1 cellular context compared by ENCODE assay signal in genomic region chr20:50701055-50701963, GRCh38.
TF ChIP-seq lines count a peak whose summit lies in the region.

No MANE protein-coding gene starts in this region.

TF ChIP-seq in HepG2, 621 proteins besides CTCF, POLR2A, EP300 and RAD21:
- peak; percentile 49; the same call in 1 of the 2 replicates for TF ChIP-seq PATZ1 (CRISPR knock-in tag; IDR thresholded peaks at IDR 0.05)
- no peak for TF ChIP-seq ZNF775 (CRISPR knock-in tag; IDR thresholded peaks at IDR 0.05; ENCODE audit: borderline replicate concordance)
- TF ChIP-seq PRDM15 (CRISPR knock-in tag; IDR thresholded peaks at IDR 0.05) = no peak
- TF ChIP-seq CENPX (CRISPR knock-in tag; IDR thresholded peaks at IDR 0.05) = no peak
- no peak for TF ChIP-seq ZNF589 (CRISPR knock-in tag; conservative IDR thresholded peaks at IDR 0.05)
- TF ChIP-seq XRCC5 (optimal IDR thresholded peaks at IDR 0.05; ENCODE audit: low read length) = peak; percentile 48
- no peak for TF ChIP-seq GPN1 (CRISPR knock-in tag; IDR thresholded peaks at IDR 0.05; ENCODE audit: borderline replicate concordance)
- TF ChIP-seq ATF1 (CRISPR knock-in tag; IDR thresholded peaks at IDR 0.05) = no peak
- TF ChIP-seq UBTF (CRISPR knock-in tag; IDR thresholded peaks at IDR 0.05) = no peak
- no peak for TF ChIP-seq PAX8 (CRISPR knock-in tag; IDR thresholded peaks at IDR 0.05; ENCODE audit: borderline replicate concordance)
- TF ChIP-seq ZNF263 (CRISPR knock-in tag; IDR thresholded peaks at IDR 0.05) = 0 out of 2 replicates have a peak, but pooled peaks have one; percentile 12
- TF ChIP-seq ZNF326 (CRISPR knock-in tag; IDR thresholded peaks at IDR 0.05; ENCODE audit: borderline replicate concordance) = no peak
- TF ChIP-seq, protein P1, sequence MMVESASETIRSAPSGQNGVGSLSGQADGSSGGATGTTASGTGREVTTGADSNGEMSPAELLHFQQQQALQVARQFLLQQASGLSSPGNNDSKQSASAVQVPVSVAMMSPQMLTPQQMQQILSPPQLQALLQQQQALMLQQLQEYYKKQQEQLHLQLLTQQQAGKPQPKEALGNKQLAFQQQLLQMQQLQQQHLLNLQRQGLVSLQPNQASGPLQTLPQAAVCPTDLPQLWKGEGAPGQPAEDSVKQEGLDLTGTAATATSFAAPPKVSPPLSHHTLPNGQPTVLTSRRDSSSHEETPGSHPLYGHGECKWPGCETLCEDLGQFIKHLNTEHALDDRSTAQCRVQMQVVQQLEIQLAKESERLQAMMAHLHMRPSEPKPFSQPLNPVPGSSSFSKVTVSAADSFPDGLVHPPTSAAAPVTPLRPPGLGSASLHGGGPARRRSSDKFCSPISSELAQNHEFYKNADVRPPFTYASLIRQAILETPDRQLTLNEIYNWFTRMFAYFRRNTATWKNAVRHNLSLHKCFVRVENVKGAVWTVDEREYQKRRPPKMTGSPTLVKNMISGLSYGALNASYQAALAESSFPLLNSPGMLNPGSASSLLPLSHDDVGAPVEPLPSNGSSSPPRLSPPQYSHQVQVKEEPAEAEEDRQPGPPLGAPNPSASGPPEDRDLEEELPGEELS (CRISPR knock-in tag; IDR thresholded peaks at IDR 0.05) = peak; percentile 40; the same call in 1 of the 2 replicates
- no peak for TF ChIP-seq SOX13 (IDR thresholded peaks at IDR 0.05)
- peak in 1 of 2 experiments; percentile 31; a peak in 1 of 4 replicates for TF ChIP-seq SOX13 (CRISPR knock-in tag; conservative IDR thresholded peaks at IDR 0.05 in 1 of 2, IDR thresholded peaks at IDR 0.05 in 1 of 2)
- no peak for TF ChIP-seq JDP2 (CRISPR knock-in tag; IDR thresholded peaks at IDR 0.05; ENCODE audit: borderline replicate concordance)
- TF ChIP-seq ZNF816 (CRISPR knock-in tag; IDR thresholded peaks at IDR 0.05; ENCODE audit: borderline replicate concordance) = no peak
- no peak for TF ChIP-seq CBX2 (IDR thresholded peaks at IDR 0.05; ENCODE audit: low read depth, low read length)
- no peak for TF ChIP-seq CBX2 (CRISPR knock-in tag; IDR thresholded peaks at IDR 0.05; ENCODE audit: low read depth)
- TF ChIP-seq FOXP1 (IDR thresholded peaks at IDR 0.05) = no peak
- TF ChIP-seq FOXP1 (CRISPR knock-in tag; IDR thresholded peaks at IDR 0.05) = peak; percentile 47; the same call in 1 of the 2 replicates
